Comparison of ENCODE assay signal across 2 cellular contexts in genomic region chr12:102920271-102920670, GRCh38.
TF ChIP-seq lines count a peak whose summit lies in the region.

No MANE protein-coding gene starts in this region.

TF ChIP-seq in K562, 482 proteins besides CTCF, POLR2A, EP300 and RAD21:
- TF ChIP-seq STAT6 (CRISPR knock-in tag; IDR thresholded peaks at IDR 0.05) (no peak), PTTG1 (tag; IDR thresholded peaks at IDR 0.05; ENCODE audit: low read depth) (no peak), THAP12 (CRISPR knock-in tag; IDR thresholded peaks at IDR 0.05) (no peak), KDM5B (IDR thresholded peaks at IDR 0.05; ENCODE audit: insufficient replicate concordance, low read depth, low read length) (no peak), STAG1 (CRISPR knock-in tag; IDR thresholded peaks at IDR 0.05; ENCODE audit: borderline replicate concordance) (no peak), SUPT5H (IDR thresholded peaks at IDR 0.05) (no peak), HNRNPLL (IDR thresholded peaks at IDR 0.05; ENCODE audit: low read depth, low read length, poor library complexity, severe bottlenecking) (no peak), C11orf30 (IDR thresholded peaks at IDR 0.05; ENCODE audit: low read depth) (no peak), ZNF699 (CRISPR knock-in tag; IDR thresholded peaks at IDR 0.05; ENCODE audit: insufficient replicate concordance) (no peak), ETS2 (tag; IDR thresholded peaks at IDR 0.05; ENCODE audit: borderline replicate concordance, poor library complexity, severe bottlenecking) (no peak), KDM1A (IDR thresholded peaks at IDR 0.05) (no peak), TAL1 (IDR thresholded peaks at IDR 0.05) (peak; percentile 24; the same call in 1 of the 2 replicates), TSHZ1 (CRISPR knock-in tag; IDR thresholded peaks at IDR 0.05) (no peak), E2F6 (IDR thresholded peaks at IDR 0.05; ENCODE audit: borderline replicate concordance in 1 of 2, extremely low read depth in 1 of 2, insufficient read depth in 1 of 2, insufficient read length in 1 of 2, low read depth in 1 of 2, low read length in 1 of 2, poor library complexity in 1 of 2, severe bottlenecking in 1 of 2) (no peak), ZBTB17 (CRISPR knock-in tag; IDR thresholded peaks at IDR 0.05) (no peak), ZBED1 (IDR thresholded peaks at IDR 0.05) (no peak), ASH1L (IDR thresholded peaks at IDR 0.05; ENCODE audit: borderline replicate concordance, low read depth, partially characterized antibody) (no peak), CBX2 (IDR thresholded peaks at IDR 0.05; ENCODE audit: insufficient read depth, low read length, poor library complexity, severe bottlenecking) (no peak), CBFA2T3 (IDR thresholded peaks at IDR 0.05) (peak; percentile 19; the same call in 1 of the 2 replicates), ZNF324 (CRISPR knock-in tag; IDR thresholded peaks at IDR 0.05) (no peak), CEBPB (tag; IDR thresholded peaks at IDR 0.05) (0 out of 2 replicates have a peak, but pooled peaks have one; percentile 12)
TF ChIP-seq in K562: peak in this region for 3.

TF ChIP-seq in liver, 16 proteins besides CTCF, POLR2A, EP300 and RAD21 (continued from another document):
- TF ChIP-seq REST (IDR thresholded peaks at IDR 0.05) (peak; percentile 76), YY1 (IDR thresholded peaks at IDR 0.05) (peak; percentile 62), MAX (IDR thresholded peaks at IDR 0.05) (peak; percentile 64), ZBTB33 (IDR thresholded peaks at IDR 0.05) (peak; percentile 85), RXRA (IDR thresholded peaks at IDR 0.05) (peak; percentile 97 to 98), GABPA (IDR thresholded peaks at IDR 0.05 in 1 of 2, conservative IDR thresholded peaks at IDR 0.05 in 1 of 2) (peak in 1 of 2 donors; percentile 33), EGR1 (IDR thresholded peaks at IDR 0.05; ENCODE audit: low read depth in 2 of 2) (no peak), ATF3 (IDR thresholded peaks at IDR 0.05) (peak; percentile 47), JUND (IDR thresholded peaks at IDR 0.05) (peak; percentile 73 to 86), HNF4G (IDR thresholded peaks at IDR 0.05) (no peak), FOXA2 (IDR thresholded peaks at IDR 0.05) (peak; percentile 97), TAF1 (conservative IDR thresholded peaks at IDR 0.05) (peak; percentile 42), SP1 (IDR thresholded peaks at IDR 0.05) (peak; percentile 86), HNF4A (conservative IDR thresholded peaks at IDR 0.05) (peak; percentile 72 to 89), FOXA1 (IDR thresholded peaks at IDR 0.05) (peak; percentile 94)
TF ChIP-seq in liver: peak in this region for 14.
